In the genomic region with DNA sequence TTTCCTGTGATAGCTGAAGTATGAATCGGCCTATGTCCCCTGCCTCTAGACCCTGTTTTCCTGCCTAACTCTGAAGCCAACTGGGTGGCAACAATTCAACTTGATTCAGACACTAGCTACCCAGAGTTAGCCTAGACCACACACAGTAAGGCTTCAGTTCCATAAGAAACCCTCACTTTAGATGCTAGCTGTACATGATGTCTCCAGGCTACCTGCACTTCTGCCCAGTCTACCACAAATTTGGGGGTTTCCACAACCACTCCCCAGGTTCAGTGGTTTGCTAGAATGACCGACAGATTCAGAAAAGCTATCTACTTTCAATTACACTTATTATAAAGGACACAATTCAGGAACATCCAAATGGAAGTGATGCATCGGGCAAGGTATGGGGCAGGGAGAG, we compare ENCODE assay signal across 28 cellular contexts.
"Had no signal": no experiment of that assay in that cellular context is flagged by ENCODE, and none has a peak within 500 bp of the region (broad histone marks: within the 10 kb centered on the region; RNA-seq: fewer than 3 reads in every experiment).

No MANE protein-coding gene starts in this region.

- H3K27me3 ChIP-seq: stomach, suprapubic skin, testis, thyroid gland, tibial artery, tibial nerve, transverse colon, upper lobe of left lung, upper lobe of right lung, uterus, vagina had no signal

- H3K27me3 Mint-ChIP-seq: stimulated activated memory B cell treated with anti-CD40 and anti-IgM and Interleukin-4, amounts not matched to agents 10 μg/mL and 1 μg/mL and 100 μg/mL, for 72 hours; stimulated activated naive B cell treated with anti-CD40 and anti-IgM and Interleukin-4, amounts not matched to agents 10 μg/mL and 1 μg/mL and 100 μg/mL, for 72 hours; type B pancreatic cell had no signal

- H3K9me3 Mint-ChIP-seq: stimulated activated effector memory CD8-positive, alpha-beta T cell treated with anti-CD3 and anti-CD28 coated beads, Interleukin-12 subunit alpha, Interleukin-12 subunit beta, amount 100 ng/mL, for 72 hours; stimulated activated memory B cell treated with anti-CD40 and anti-IgM and Interleukin-4, amounts not matched to agents 10 μg/mL and 1 μg/mL and 100 μg/mL, for 72 hours; stimulated activated naive B cell treated with anti-CD40 and anti-IgM and Interleukin-4, amounts not matched to agents 10 μg/mL and 1 μg/mL and 100 μg/mL, for 72 hours; stimulated activated naive CD8-positive, alpha-beta T cell treated with anti-CD3 and anti-CD28 coated beads, Interleukin-15, amount 100 ng/mL, for 72 hours; stimulated activated naive CD8-positive, alpha-beta T cell treated with anti-CD3 and anti-CD28 coated beads, Interleukin-15, Interleukin-2, amounts not matched to agents 100 ng/mL and 50 ng/mL, for 24 hours; type B pancreatic cell had no signal

- H3K4me1 Mint-ChIP-seq: stimulated activated effector memory CD8-positive, alpha-beta T cell treated with anti-CD3 and anti-CD28 coated beads, Interleukin-12 subunit alpha, Interleukin-12 subunit beta, amount 100 ng/mL, for 72 hours; stimulated activated memory B cell treated with anti-CD40 and anti-IgM and Interleukin-4, amounts not matched to agents 10 μg/mL and 1 μg/mL and 100 μg/mL, for 72 hours; stimulated activated naive B cell treated with anti-CD40 and anti-IgM and Interleukin-4, amounts not matched to agents 10 μg/mL and 1 μg/mL and 100 μg/mL, for 72 hours; stimulated activated naive CD8-positive, alpha-beta T cell treated with anti-CD3 and anti-CD28 coated beads, Interleukin-15, amount 100 ng/mL, for 72 hours had no signal

- H3K4me3 ChIP-seq: stomach, suprapubic skin, testis, thoracic aorta, thyroid gland, tibial artery, tibial nerve, transverse colon, upper lobe of left lung, upper lobe of right lung, uterus, vagina had no signal

- ATAC-seq: stimulated activated effector memory CD8-positive, alpha-beta T cell treated with anti-CD3 and anti-CD28 coated beads, Interleukin-12 subunit alpha, Interleukin-12 subunit beta, amount 100 ng/mL, for 72 hours; stimulated activated memory B cell treated with anti-CD40 and anti-IgM and Interleukin-4, amounts not matched to agents 10 μg/mL and 1 μg/mL and 100 μg/mL, for 72 hours; stimulated activated naive B cell treated with anti-CD40 and anti-IgM and Interleukin-4, amounts not matched to agents 10 μg/mL and 1 μg/mL and 100 μg/mL, for 72 hours; stimulated activated naive CD8-positive, alpha-beta T cell treated with anti-CD3 and anti-CD28 coated beads, Interleukin-15, amount 100 ng/mL, for 72 hours; stimulated activated naive CD8-positive, alpha-beta T cell treated with anti-CD3 and anti-CD28 coated beads, Interleukin-15, Interleukin-2, amounts not matched to agents 100 U/mL and 50 U/mL, for 24 hours; upper lobe of right lung had no signal

- FAIRE-seq: urothelium cell line had no signal

- DNase-seq: stimulated activated CD4-positive, alpha-beta T cell treated with anti-CD3 and anti-CD28 coated beads, Interleukin-2, amount 100 ng/mL, for 48 hours; stimulated activated CD4-positive, alpha-beta T cell treated with anti-CD3 and anti-CD28 coated beads, Interleukin-4, amount 100 ng/mL, for 1 hour; stimulated activated CD4-positive, alpha-beta T cell treated with anti-CD3 and anti-CD28 coated beads, Interleukin-4, amount 100 ng/mL, for 24 hours; stimulated activated CD4-positive, alpha-beta T cell treated with anti-CD3 and anti-CD28 coated beads, Interleukin-4, amount 100 ng/mL, for 4 hours; stimulated activated CD8-positive, alpha-beta memory T cell treated with anti-CD3 and anti-CD28 coated beads, Interleukin-4, amount 100 ng/mL, for 48 hours; stimulated activated naive B cell treated with anti-CD40 and anti-IgM and Interleukin-4, amounts not matched to agents 10 μg/mL and 1 μg/mL and 100 μg/mL, for 72 hours; stimulated activated naive CD4-positive, alpha-beta T cell; stimulated activated naive CD4-positive, alpha-beta T cell treated with Interleukin-2 at 50 U/mL for 16 hours; stimulated activated naive CD8-positive, alpha-beta T cell treated with anti-CD3 and anti-CD28 coated beads, Interleukin-15, amount 100 ng/mL, for 72 hours; stimulated activated naive CD8-positive, alpha-beta T cell treated with anti-CD3 and anti-CD28 coated beads, Interleukin-15, Interleukin-2, amounts not matched to agents 100 U/mL and 50 U/mL, for 24 hours; stomach; substantia nigra; testis; thyroid gland; tibial artery; transverse colon; upper lobe of left lung; upper lobe of right lung; uterus had no signal

- H3K9me3 ChIP-seq: stomach, suprapubic skin, testis, thoracic aorta, thyroid gland, tibial artery, tibial nerve, transverse colon, upper lobe of left lung, upper lobe of right lung, uterus, vagina had no signal

- H3K36me3 ChIP-seq: stomach, suprapubic skin, thoracic aorta, thyroid gland, tibial artery, tibial nerve, transverse colon, upper lobe of left lung, upper lobe of right lung, uterus, vagina had no signal

- H3K27ac ChIP-seq: stomach, suprapubic skin, testis, thoracic aorta, thyroid gland, tibial artery, tibial nerve, transverse colon, upper lobe of left lung, upper lobe of right lung, uterus, vagina had no signal

- H3K36me3 Mint-ChIP-seq: stimulated activated effector memory CD8-positive, alpha-beta T cell treated with anti-CD3 and anti-CD28 coated beads, Interleukin-12 subunit alpha, Interleukin-12 subunit beta, amount 100 ng/mL, for 72 hours; stimulated activated memory B cell treated with anti-CD40 and anti-IgM and Interleukin-4, amounts not matched to agents 10 μg/mL and 1 μg/mL and 100 μg/mL, for 72 hours; stimulated activated naive B cell treated with anti-CD40 and anti-IgM and Interleukin-4, amounts not matched to agents 10 μg/mL and 1 μg/mL and 100 μg/mL, for 72 hours; type B pancreatic cell had no signal

- H3K4me3 Mint-ChIP-seq: stimulated activated effector memory CD8-positive, alpha-beta T cell treated with anti-CD3 and anti-CD28 coated beads, Interleukin-12 subunit alpha, Interleukin-12 subunit beta, amount 100 ng/mL, for 72 hours; stimulated activated memory B cell treated with anti-CD40 and anti-IgM and Interleukin-4, amounts not matched to agents 10 μg/mL and 1 μg/mL and 100 μg/mL, for 72 hours; stimulated activated naive B cell treated with anti-CD40 and anti-IgM and Interleukin-4, amounts not matched to agents 10 μg/mL and 1 μg/mL and 100 μg/mL, for 72 hours; stimulated activated naive CD8-positive, alpha-beta T cell treated with anti-CD3 and anti-CD28 coated beads, Interleukin-15, amount 100 ng/mL, for 72 hours; stimulated activated naive CD8-positive, alpha-beta T cell treated with anti-CD3 and anti-CD28 coated beads, Interleukin-15, Interleukin-2, amounts not matched to agents 100 ng/mL and 50 ng/mL, for 24 hours; type B pancreatic cell had no signal

- H3K27ac Mint-ChIP-seq: stimulated activated effector memory CD8-positive, alpha-beta T cell treated with anti-CD3 and anti-CD28 coated beads, Interleukin-12 subunit alpha, Interleukin-12 subunit beta, amount 100 ng/mL, for 72 hours; stimulated activated memory B cell treated with anti-CD40 and anti-IgM and Interleukin-4, amounts not matched to agents 10 μg/mL and 1 μg/mL and 100 μg/mL, for 72 hours; stimulated activated naive B cell treated with anti-CD40 and anti-IgM and Interleukin-4, amounts not matched to agents 10 μg/mL and 1 μg/mL and 100 μg/mL, for 72 hours; stimulated activated naive CD8-positive, alpha-beta T cell treated with anti-CD3 and anti-CD28 coated beads, Interleukin-15, amount 100 ng/mL, for 72 hours; stimulated activated naive CD8-positive, alpha-beta T cell treated with anti-CD3 and anti-CD28 coated beads, Interleukin-15, Interleukin-2, amounts not matched to agents 100 ng/mL and 50 ng/mL, for 24 hours; type B pancreatic cell had no signal

- H3K4me1 ChIP-seq: stomach, suprapubic skin, testis, tibial artery, tibial nerve, transverse colon, upper lobe of left lung, upper lobe of right lung, uterus, vagina had no signal
